Comparison of ENCODE assay signal across 10 cellular contexts in the genomic region with DNA sequence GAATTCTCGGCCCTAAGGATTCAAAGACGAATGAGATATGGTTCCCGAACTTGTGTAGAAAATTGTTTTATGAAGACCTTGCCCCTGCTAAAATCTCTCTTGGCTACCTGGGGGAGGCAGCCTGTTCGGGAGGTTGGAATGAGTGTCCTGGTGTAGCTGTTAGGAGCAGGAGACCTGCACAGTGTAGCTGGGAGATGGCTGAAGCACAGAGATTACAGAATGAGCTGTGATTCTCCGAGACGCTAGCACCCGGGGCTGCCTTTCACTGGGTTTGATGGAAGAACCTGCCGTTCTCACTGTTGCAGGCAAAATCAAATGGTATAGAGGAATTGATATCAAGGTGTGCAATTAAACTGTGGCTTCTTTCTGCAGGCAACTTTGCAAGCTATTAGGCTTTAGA.
A peak's percentile ranks its signal among the peaks of the same experiment; 100 is the strongest.
DNase-seq lines count a peak whose midpoint lies in the region; ATAC-seq and TF ChIP-seq lines count a peak whose summit lies in the region.
"Had no signal": no experiment of that assay in that cellular context is flagged by ENCODE, and none has a peak within 500 bp of the region (broad histone marks: within the 10 kb centered on the region; RNA-seq: fewer than 3 reads in every experiment).

No MANE protein-coding gene starts in this region.

- no peak overlapping the region for H2BK15ac ChIP-seq in mesenchymal stem cell (ENCODE audit: low read depth, poor library complexity, severe bottlenecking)

- no peak for ATAC-seq in HG03175 (IDR thresholded peaks at IDR 0.05; ENCODE audit: unreplicated experiment)

- no peak overlapping the region for H2BK5ac ChIP-seq in mesenchymal stem cell (ENCODE audit: low read depth, low read length, poor library complexity, severe bottlenecking)

- no peaks in the 10 kb centered on the region for H3K27me3 Mint-ChIP-seq in T-helper 2 cell treated with Interferon-gamma antibody and Interleukin-4, amounts not matched to agents 5 μg/mL and 100 μg/mL, for 36 hours (ENCODE audit: low read depth)
- H3K27me3 Mint-ChIP-seq in endodermal cell (ENCODE audit: insufficient read depth) (no peaks in the 10 kb centered on the region), progenitor cell of endocrine pancreas (no peaks in the 10 kb centered on the region)

- peak overlapping the region in 1 of 2 experiments; percentile 21 for H3K18ac ChIP-seq in mesenchymal stem cell (ENCODE audit: low read depth in 1 of 2, low read length in 2 of 2)

- H4K8ac ChIP-seq in mesenchymal stem cell (ENCODE audit: low read length): no peak overlapping the region

- H3F3A ChIP-seq in PC-9 (ENCODE audit: insufficient read depth, low read depth): peaks cover 22% of the 10 kb centered on the region

- no peak overlapping the region for H3K4ac ChIP-seq in mesenchymal stem cell (ENCODE audit: low read depth in 1 of 2, low read length in 2 of 2)

- intact Hi-C loops in PC-9 (cut with micrococcal nuclease; ENCODE audit: unreplicated experiment): loop anchor here (1.0 to 2.0 kb wide), 2 partner anchors 9 to 30 kb away; no protein-coding TSS in a partner anchor

- no peaks in the 10 kb centered on the region for H4K20me1 ChIP-seq in PC-9 (ENCODE audit: insufficient read depth)

- H3K79me2 ChIP-seq in PC-9 (ENCODE audit: low read depth): peaks cover 44% of the 10 kb centered on the region

- no peak overlapping the region for H2BK120ac ChIP-seq in mesenchymal stem cell (ENCODE audit: low read depth, low read length)

- DNase-seq in T-helper 2 cell treated with Interferon-gamma antibody and Interleukin-4, amounts not matched to agents 5 μg/mL and 100 μg/mL, for 36 hours (ENCODE audit: low spot score): no peak
- DNase-seq in T-helper 2 cell: no peak
- no peak for DNase-seq in PC-9
- DNase-seq in endodermal cell: no peak
- no peak for DNase-seq in progenitor cell of endocrine pancreas (ENCODE audit: low spot score, unreplicated experiment)
- DNase-seq in foreskin melanocyte: no peak
- DNase-seq in mesenchymal stem cell: no peak
- DNase-seq: NCI-H446 treated with DMSO at 0.1 percent for 48 hours had no signal

- TSS peak; percentile 92 for BruUV-seq in PC-9 (replicated peaks; lab: Mats Ljungman, UMichigan)

- H3K9me3 ChIP-seq in PC-9 (ENCODE audit: insufficient read depth, low read depth) (no peaks in the 10 kb centered on the region), endodermal cell (ENCODE audit: control insufficient read depth, low read length) (no peaks in the 10 kb centered on the region), mesenchymal stem cell (ENCODE audit: control insufficient read depth, low read length) (no peaks in the 10 kb centered on the region)
- H3K9me3 ChIP-seq: sigmoid colon had no signal

- CTCF ChIA-PET in PC-9 (lab: Charles Lee): interaction anchor here (1.7 kb wide), 1 partner anchor 32 kb away, joined by 4 read pairs; no protein-coding TSS in a partner anchor

- H3K9me3 Mint-ChIP-seq in T-helper 2 cell treated with Interferon-gamma antibody and Interleukin-4, amounts not matched to agents 5 μg/mL and 100 μg/mL, for 36 hours: no peaks in the 10 kb centered on the region
- H3K9me3 Mint-ChIP-seq in endodermal cell: no peaks in the 10 kb centered on the region
- no peaks in the 10 kb centered on the region for H3K9me3 Mint-ChIP-seq in progenitor cell of endocrine pancreas (ENCODE audit: low read depth)

- H2AFZ ChIP-seq in PC-9 (peak overlapping the region; percentile 53), mesenchymal stem cell (ENCODE audit: low read depth, low read length) (no peak overlapping the region)

- peaks cover 32% of the 10 kb centered on the region for H3K79me1 ChIP-seq in mesenchymal stem cell (replicated peaks; ENCODE audit: low read length, poor library complexity, severe bottlenecking)

- H3K36me3 Mint-ChIP-seq in T-helper 2 cell treated with Interferon-gamma antibody and Interleukin-4, amounts not matched to agents 5 μg/mL and 100 μg/mL, for 36 hours (ENCODE audit: low read depth): no peaks in the 10 kb centered on the region
- no peaks in the 10 kb centered on the region for H3K36me3 Mint-ChIP-seq in endodermal cell (ENCODE audit: low read depth)
- no peaks in the 10 kb centered on the region for H3K36me3 Mint-ChIP-seq in progenitor cell of endocrine pancreas (ENCODE audit: insufficient read depth)

- H2BK12ac ChIP-seq in mesenchymal stem cell (ENCODE audit: low read length in 2 of 2): no peak overlapping the region

- peak overlapping the region; percentile 79 for H3K4me3 Mint-ChIP-seq in T-helper 2 cell treated with Interferon-gamma antibody and Interleukin-4, amounts not matched to agents 5 μg/mL and 100 μg/mL, for 36 hours
- H3K4me3 Mint-ChIP-seq in endodermal cell: peak overlapping the region; percentile 65
- peak overlapping the region; percentile 85 for H3K4me3 Mint-ChIP-seq in progenitor cell of endocrine pancreas (ENCODE audit: low read depth)

- peaks cover 46% of the 10 kb centered on the region for H3K4me1 Mint-ChIP-seq in T-helper 2 cell treated with Interferon-gamma antibody and Interleukin-4, amounts not matched to agents 5 μg/mL and 100 μg/mL, for 36 hours (ENCODE audit: low read depth)
- H3K4me1 Mint-ChIP-seq in endodermal cell: peaks cover 34% of the 10 kb centered on the region
- H3K4me1 Mint-ChIP-seq in progenitor cell of endocrine pancreas (ENCODE audit: low read depth): peaks cover 35% of the 10 kb centered on the region

- H3K27ac Mint-ChIP-seq in T-helper 2 cell treated with Interferon-gamma antibody and Interleukin-4, amounts not matched to agents 5 μg/mL and 100 μg/mL, for 36 hours: no peak overlapping the region
- H3K27ac Mint-ChIP-seq in endodermal cell (peak overlapping the region; percentile 94), progenitor cell of endocrine pancreas (peak overlapping the region; percentile 86)

- H3K36me3 ChIP-seq in PC-9 (ENCODE audit: low read depth): no peaks in the 10 kb centered on the region
- no peaks in the 10 kb centered on the region for H3K36me3 ChIP-seq in endodermal cell (ENCODE audit: control insufficient read depth, insufficient read depth, low read length)
- H3K36me3 ChIP-seq in mesenchymal stem cell (ENCODE audit: control insufficient read depth in 1 of 2, insufficient read depth in 2 of 2, low read depth in 1 of 2, low read length in 2 of 2): no peaks in the 10 kb centered on the region
- H3K36me3 ChIP-seq: sigmoid colon had no signal

- H4K91ac ChIP-seq in mesenchymal stem cell (ENCODE audit: low read length): no peak overlapping the region

- H3K27me3 ChIP-seq in PC-9 (ENCODE audit: insufficient read depth, low read depth): no peaks in the 10 kb centered on the region
- no peaks in the 10 kb centered on the region for H3K27me3 ChIP-seq in endodermal cell (ENCODE audit: control insufficient read depth, insufficient read depth, low read length, poor library complexity, severe bottlenecking)
- H3K27me3 ChIP-seq in mesenchymal stem cell (ENCODE audit: control insufficient read depth in 1 of 2, insufficient read depth in 1 of 2, low read length in 2 of 2): no peaks in the 10 kb centered on the region
- H3K27me3 ChIP-seq: sigmoid colon had no signal

- H3K4me2 ChIP-seq in PC-9: peak overlapping the region; percentile 99
- no peak overlapping the region for H3K4me2 ChIP-seq in mesenchymal stem cell (ENCODE audit: low read length, poor library complexity, severe bottlenecking)

- WGBS in endodermal cell (ENCODE audit: insufficient coverage in 1 of 2, insufficient read length in 1 of 2), 2 experiments: 73 to 100% methylated on average over 3 to 8 of the region's 8 CpGs
- WGBS in mesenchymal stem cell: 61% methylated on average over 8 of the region's 8 CpGs

- no peaks in the 10 kb centered on the region for H3K9me2 ChIP-seq in PC-9 (ENCODE audit: insufficient read depth)

- H3K4me3 ChIP-seq in PC-9 (peak overlapping the region; percentile 72; the same call in 1 of the 2 replicates), endodermal cell (ENCODE audit: low read length) (peak overlapping the region; percentile 65), mesenchymal stem cell (ENCODE audit: insufficient read depth in 1 of 2, low read depth in 1 of 2, low read length in 2 of 2) (no peak overlapping the region)
- H3K4me3 ChIP-seq: sigmoid colon had no signal

- no peak overlapping the region for H2AK5ac ChIP-seq in mesenchymal stem cell (ENCODE audit: low read length, severe bottlenecking)

- no peak overlapping the region for H3K23ac ChIP-seq in mesenchymal stem cell (ENCODE audit: low read length in 2 of 2)

- TF ChIP-seq CTCF in PC-9 (conservative IDR thresholded peaks at IDR 0.05) (no peak), endodermal cell (conservative IDR thresholded peaks at IDR 0.05) (no peak), progenitor cell of endocrine pancreas (IDR thresholded peaks at IDR 0.05; ENCODE audit: unreplicated experiment) (no peak)

- H3K4me1 ChIP-seq in PC-9 (replicated peaks; ENCODE audit: insufficient read depth) (peaks cover 56% of the 10 kb centered on the region), endodermal cell (ENCODE audit: control insufficient read depth, insufficient read depth, low read length) (peaks cover 10% of the 10 kb centered on the region), mesenchymal stem cell (ENCODE audit: control insufficient read depth, insufficient read depth, low read depth, low read length) (peaks cover 12% of the 10 kb centered on the region)

- H3K27ac ChIP-seq in PC-9 (peak overlapping the region; percentile 63), endodermal cell (ENCODE audit: low read depth, low read length) (no peak overlapping the region), mesenchymal stem cell (ENCODE audit: low read length, poor library complexity, severe bottlenecking) (no peak overlapping the region)

- H3K9ac ChIP-seq in endodermal cell (ENCODE audit: extremely low read depth, low read length, poor library complexity, severe bottlenecking): no peak overlapping the region
- H3K9ac ChIP-seq in mesenchymal stem cell (ENCODE audit: low read length): no peak overlapping the region

- POLR2A ChIA-PET in PC-9 (lab: Charles Lee; ENCODE audit: unreplicated experiment): interaction anchor here (1.2 kb wide), 1 partner anchor 20 kb away, joined by 24 read pairs; no protein-coding TSS in a partner anchor

- no peak overlapping the region for H3K14ac ChIP-seq in mesenchymal stem cell (ENCODE audit: low read length in 2 of 2)

Comparison
In these comparisons a context has a peak if more than half of its experiments do, and no peak if none do; other contexts are left out.
1. H3K4me3 ChIP-seq: peak in PC-9 (single experiment) and endodermal cell (single experiment); none in mesenchymal stem cell (0 of 2).
2. Peak in every context shown above with its lines, with median percentiles within 50 percentile points of each other: H3K4me3 Mint-ChIP-seq.